Comparison of ENCODE assay signal across 19 cellular contexts in the genomic region with DNA sequence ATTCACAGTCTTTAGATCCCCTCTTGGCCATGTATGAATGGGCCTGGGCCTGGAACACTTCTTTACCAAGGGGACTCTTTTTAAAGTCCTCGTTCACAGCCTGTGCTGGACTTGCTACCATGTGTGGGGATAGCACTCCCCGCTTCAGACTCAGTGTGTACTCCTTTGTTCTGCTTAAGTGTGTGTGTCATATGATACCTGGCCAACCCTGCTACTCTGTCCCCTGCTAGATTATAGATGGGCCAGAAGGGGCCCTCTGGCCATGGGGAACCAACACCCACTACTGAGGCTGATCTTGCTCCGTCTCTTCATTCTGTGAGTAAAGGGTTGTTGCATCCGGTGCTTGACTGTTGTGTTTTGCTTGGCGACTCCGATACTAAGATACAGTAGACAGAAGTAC. TPM values are rescaled to one million over a fixed set of nuclear protein-coding genes. Genes with fewer than 3 reads are reported as not detected.
DNase-seq lines count a peak whose midpoint lies in the region; ATAC-seq lines count a peak whose summit lies in the region.
"Had no signal": no experiment of that assay in that cellular context is flagged by ENCODE, and none has a peak within 500 bp of the region (broad histone marks: within the 10 kb centered on the region; RNA-seq: fewer than 3 reads in every experiment).

No MANE protein-coding gene starts in this region.

- DNase-seq in NCI-H2029 treated with DMSO at 0.1 percent for 48 hours (lab: John Stamatoyannopoulos, UW) (peak; percentile 33), NCI-H2029 (lab: John Stamatoyannopoulos, UW) (no peak), NCI-H69 (lab: John Stamatoyannopoulos, UW) (peak; percentile 25), T-cell (no peak), pons (ENCODE audit: low spot score) (no peak), SIG-M5 (lab: John Stamatoyannopoulos, UW) (no peak)
- DNase-seq in stimulated activated naive CD8-positive, alpha-beta T cell treated with anti-CD3 and anti-CD28 coated beads, Interleukin-15, amount 100 ng/mL, for 72 hours, result no peak
- DNase-seq in stimulated activated naive CD8-positive, alpha-beta T cell treated with anti-CD3 and anti-CD28 coated beads, Interleukin-15, Interleukin-2, amounts not matched to agents 100 U/mL and 50 U/mL, for 24 hours, result no peak
- DNase-seq: 8988T, DMS53, Karpas-422, NCI-H1105, NCI-H2081 treated with DMSO at 0.1 percent for 48 hours, NCI-H82, SHP77 treated with DMSO at 0.1 percent for 48 hours, SW 1271, T-helper 17 cell had no signal

- no peak overlapping the region for H3K4me3 Mint-ChIP-seq in stimulated activated naive CD8-positive, alpha-beta T cell treated with anti-CD3 and anti-CD28 coated beads, Interleukin-15, amount 100 ng/mL, for 72 hours
- H3K4me3 Mint-ChIP-seq in T-cell, result no peak overlapping the region
- H3K4me3 Mint-ChIP-seq: T-helper 17 cell had no signal

- no peaks in the 10 kb centered on the region for H3K9me3 Mint-ChIP-seq in stimulated activated naive CD8-positive, alpha-beta T cell treated with anti-CD3 and anti-CD28 coated beads, Interleukin-15, amount 100 ng/mL, for 72 hours
- no peaks in the 10 kb centered on the region for H3K9me3 Mint-ChIP-seq in T-cell

- no peaks in the 10 kb centered on the region for H3K4me1 Mint-ChIP-seq in stimulated activated naive CD8-positive, alpha-beta T cell treated with anti-CD3 and anti-CD28 coated beads, Interleukin-15, amount 100 ng/mL, for 72 hours
- H3K4me1 Mint-ChIP-seq in T-cell, result no peaks in the 10 kb centered on the region
- H3K4me1 Mint-ChIP-seq: T-helper 17 cell had no signal

- peak; percentile 39 for ATAC-seq in stimulated activated naive CD8-positive, alpha-beta T cell treated with anti-CD3 and anti-CD28 coated beads, Interleukin-15, amount 100 ng/mL, for 72 hours
- no peak for ATAC-seq in stimulated activated naive CD8-positive, alpha-beta T cell treated with anti-CD3 and anti-CD28 coated beads, Interleukin-15, Interleukin-2, amounts not matched to agents 100 U/mL and 50 U/mL, for 24 hours
- no peak for ATAC-seq in T-cell (replicated peaks in 1 of 4)
- ATAC-seq: Panc1, T-helper 17 cell had no signal

- POLR2A ChIA-PET in T-cell (lab: Charles Lee), result no interaction called here

- H3K27ac Mint-ChIP-seq in stimulated activated naive CD8-positive, alpha-beta T cell treated with anti-CD3 and anti-CD28 coated beads, Interleukin-15, amount 100 ng/mL, for 72 hours, result no peak overlapping the region
- no peak overlapping the region for H3K27ac Mint-ChIP-seq in T-cell
- H3K27ac Mint-ChIP-seq: T-helper 17 cell had no signal

- H3K36me3 Mint-ChIP-seq in T-cell, result no peaks in the 10 kb centered on the region

- CTCF ChIA-PET in T-cell (lab: Charles Lee), result no interaction called here

- H3K27me3 Mint-ChIP-seq in stimulated activated naive CD8-positive, alpha-beta T cell treated with anti-CD3 and anti-CD28 coated beads, Interleukin-15, amount 100 ng/mL, for 72 hours, result peaks cover 17% of the 10 kb centered on the region
- peaks cover 7 to 19% of the 10 kb centered on the region in 2 donors for H3K27me3 Mint-ChIP-seq in T-cell

RNA-seq across cellular contexts. Expression of a gene that starts 8.0 kb away (rescaled TPM):
- total RNA-seq in T-cell, result under 1 TPM; 0.35 to 0.77 (median 0.47) TPM
- total RNA-seq: Daoy had no signal

RNA-seq across cellular contexts. Expression of a gene that starts 37.8 kb away (rescaled TPM):
- 10 to 100 TPM; 13.9 to 30.1 (median 20.3) TPM for total RNA-seq in T-cell

Comparison
In these comparisons a context has a peak if more than half of its experiments do, and no peak if none do; other contexts are left out.
1. DNase-seq: peak in NCI-H2029 treated with DMSO at 0.1 percent for 48 hours (single experiment) and NCI-H69 (single experiment); none in NCI-H2029 (single experiment), stimulated activated naive CD8-positive, alpha-beta T cell treated with anti-CD3 and anti-CD28 coated beads, Interleukin-15, amount 100 ng/mL, for 72 hours (0 of 2), stimulated activated naive CD8-positive, alpha-beta T cell treated with anti-CD3 and anti-CD28 coated beads, Interleukin-15, Interleukin-2, amounts not matched to agents 100 U/mL and 50 U/mL, for 24 hours (single experiment), T-cell (0 of 34), pons (single experiment) and SIG-M5 (single experiment).